ENCODE assay signal across 8 cellular contexts in genomic region chr10:63633677-63634487, GRCh38.
DNase-seq lines count a peak whose midpoint lies in the region; ATAC-seq, FAIRE-seq and TF ChIP-seq lines count a peak whose summit lies in the region.

No MANE protein-coding gene starts in this region.

- no peak for TF ChIP-seq POLR2A in H54 (IDR thresholded peaks at IDR 0.05; ENCODE audit: low read depth, low read length)

- ATAC-seq in HG03342 (IDR thresholded peaks at IDR 0.05; ENCODE audit: unreplicated experiment) (no peak), HG03045 (IDR thresholded peaks at IDR 0.05; ENCODE audit: unreplicated experiment) (no peak), HG02970 (IDR thresholded peaks at IDR 0.05; ENCODE audit: low FRiP score, unreplicated experiment) (no peak)

- DNase-seq in Ammon's horn (ENCODE audit: low spot score) (peak; percentile 64), H54 (ENCODE audit: insufficient read length, low spot score) (peak; percentile 39), SHP77 (lab: John Stamatoyannopoulos, UW) (peak; percentile 36 to 49), head of caudate nucleus (peak in 24 of 42 donors; percentile 22 to 74 (median 44)), epidermal melanocyte (ENCODE audit: insufficient read length, low spot score) (no peak)

- intact Hi-C loops in head of caudate nucleus (cut with DNase I): loop anchor here (5.0 kb wide), 4 partner anchors 88 to 417 kb away; partner anchors contain the start of gene JMJD1C

- peak; percentile 70 for FAIRE-seq in H54 (lab: Jason Lieb, UNC)
